In genomic region chr2:191567229-191567628, GRCh38 we compare ENCODE assay signal across 16 cellular contexts.
DNase-seq lines count a peak whose midpoint lies in the region; ATAC-seq and TF ChIP-seq lines count a peak whose summit lies in the region.
"Had no signal": no experiment of that assay in that cellular context is flagged by ENCODE, and none has a peak within 500 bp of the region (broad histone marks: within the 10 kb centered on the region; RNA-seq: fewer than 3 reads in every experiment).

No MANE protein-coding gene starts in this region.

- H3K9me3 Mint-ChIP-seq in activated naive CD4-positive, alpha-beta T cell treated with anti-CD3 and anti-CD28 coated beads, Interleukin-2, amount 50 U/mL, for 24 hours: no peaks in the 10 kb centered on the region
- H3K9me3 Mint-ChIP-seq: CD4-positive, alpha-beta T cell; GM23338 had no signal

- H3K4me3 ChIP-seq in SK-N-MC (no peak overlapping the region), mucosa of descending colon (no peak overlapping the region), dorsolateral prefrontal cortex (no peak overlapping the region)
- H3K4me3 ChIP-seq: GM12878, GM23338 had no signal

- ATAC-seq in mucosa of descending colon: peak; percentile 63
- ATAC-seq in HG02938 (IDR thresholded peaks at IDR 0.05; ENCODE audit: unreplicated experiment): no peak
- ATAC-seq: GM12878 had no signal

- H3K4me1 Mint-ChIP-seq in activated naive CD4-positive, alpha-beta T cell treated with anti-CD3 and anti-CD28 coated beads, Interleukin-2, amount 50 U/mL, for 24 hours: peaks cover 23% of the 10 kb centered on the region

- intact Hi-C loops in mucosa of descending colon (cut with DNase I, micrococcal nuclease): no loop called here
- intact Hi-C loops in dorsolateral prefrontal cortex (cut with DNase I): loop anchor here (5.0 to 10.0 kb wide), 2 partner anchors 108 to 125 kb away; partner anchors contain the start of gene NABP1 (in 1 of the 2)

- H3K27ac ChIP-seq in SK-N-MC (0 out of 2 replicates have a peak overlapping the region, but pooled peaks have one; percentile 5), dorsolateral prefrontal cortex (no peak overlapping the region)

- no peak for DNase-seq in activated naive CD4-positive, alpha-beta T cell (lab: John Stamatoyannopoulos, UW)
- no peak for DNase-seq in SK-N-MC (ENCODE audit: low read depth, low spot score)
- DNase-seq in mucosa of descending colon: no peak
- no peak for DNase-seq in DMS153 treated with DMSO at 0.1 percent for 48 hours (lab: John Stamatoyannopoulos, UW; ENCODE audit: unreplicated experiment)
- no peak for DNase-seq in dorsolateral prefrontal cortex
- DNase-seq: C1 segment of cervical spinal cord; Calu3; CD4-positive, alpha-beta T cell; DMS 273 treated with DMSO at 0.1 percent for 48 hours; DMS79; H7 had no signal

- no peaks in the 10 kb centered on the region for H3K36me3 Mint-ChIP-seq in activated naive CD4-positive, alpha-beta T cell treated with anti-CD3 and anti-CD28 coated beads, Interleukin-2, amount 50 U/mL, for 24 hours

- TF ChIP-seq CTCF in mucosa of descending colon (IDR thresholded peaks at IDR 0.05): no peak
- TF ChIP-seq CTCF in dorsolateral prefrontal cortex (IDR thresholded peaks at IDR 0.05 in 54 of 56, conservative IDR thresholded peaks at IDR 0.05 in 2 of 56; ENCODE audit: low read depth in 1 of 56, partially characterized antibody in 56 of 56): no peak

- H3K9me3 ChIP-seq in SK-N-MC (ENCODE audit: low read depth, low read length) (no peaks in the 10 kb centered on the region), mucosa of descending colon (no peaks in the 10 kb centered on the region)

- H3K9ac ChIP-seq in SK-N-MC (ENCODE audit: insufficient read length): no peak overlapping the region

- no peak overlapping the region for H3K4me3 Mint-ChIP-seq in activated naive CD4-positive, alpha-beta T cell treated with anti-CD3 and anti-CD28 coated beads, Interleukin-2, amount 50 U/mL, for 24 hours
- H3K4me3 Mint-ChIP-seq: B cell; CD4-positive, alpha-beta T cell; GM23338 had no signal

- H3K36me3 ChIP-seq in SK-N-MC (ENCODE audit: insufficient read depth, low read length) (no peaks in the 10 kb centered on the region), mucosa of descending colon (ENCODE audit: low read depth) (no peaks in the 10 kb centered on the region)

- H3K4me1 ChIP-seq in mucosa of descending colon (ENCODE audit: low read depth): no peaks in the 10 kb centered on the region

- H3K27me3 Mint-ChIP-seq in activated naive CD4-positive, alpha-beta T cell treated with anti-CD3 and anti-CD28 coated beads, Interleukin-2, amount 50 U/mL, for 24 hours: peaks cover 2% of the 10 kb centered on the region

- no peaks in the 10 kb centered on the region for H3K27me3 ChIP-seq in dorsolateral prefrontal cortex

- H3K27ac Mint-ChIP-seq in activated naive CD4-positive, alpha-beta T cell treated with anti-CD3 and anti-CD28 coated beads, Interleukin-2, amount 50 U/mL, for 24 hours: peak overlapping the region; percentile 46
- H3K27ac Mint-ChIP-seq: B cell; CD4-positive, alpha-beta T cell; GM23338 had no signal

Comparison
In these comparisons a context has a peak if more than half of its experiments do, and no peak if none do; other contexts are left out.
1. intact Hi-C loops: an anchor here in dorsolateral prefrontal cortex (5.0 to 10.0 kb wide); none called in mucosa of descending colon.